ENCODE assay signal across 8 cellular contexts in genomic region chr9:127770905-127771569, GRCh38. TPM values are rescaled to one million over a fixed set of nuclear protein-coding genes. Genes with fewer than 3 reads are reported as not detected.
A peak's percentile ranks its signal among the peaks of the same experiment; 100 is the strongest.
DNase-seq lines count a peak whose midpoint lies in the region; ATAC-seq and TF ChIP-seq lines count a peak whose summit lies in the region.

No MANE protein-coding gene starts in this region.

- H3K4me3 ChIP-seq in BE2C (ENCODE audit: low read depth, low read length): peak overlapping the region; percentile 43

- H3K4me1 Mint-ChIP-seq in activated CD4-positive, alpha-beta T cell treated with anti-CD3 and anti-CD28 coated beads, Interleukin-2, amount 10 ng/mL, durations not matched to agents 24 days and 14 days: peaks cover 58% of the 10 kb centered on the region

- DNase-seq in BE2C (peak; percentile 100), GM19240 (ENCODE audit: insufficient read length, low spot score) (peak; percentile 70), NCI-H510A treated with DMSO at 0.1 percent for 48 hours (lab: John Stamatoyannopoulos, UW) (peak; percentile 96), dedifferentiated amniotic fluid mesenchymal stem cell (ENCODE audit: extremely low spot score) (peak; percentile 88), left lobe of liver (ENCODE audit: low spot score) (peak; percentile 99)
- DNase-seq in activated CD4-positive, alpha-beta T cell treated with anti-CD3 and anti-CD28 coated beads, Interleukin-2, amount 10 ng/mL, durations not matched to agents 24 days and 14 days: peak; percentile 99
- DNase-seq in stimulated activated CD4-positive, alpha-beta T cell treated with anti-CD3 and anti-CD28 coated beads, Interleukin-1b, Interleukin-23, amount 100 ng/mL, for 48 hours: peak; percentile 98

- intact Hi-C loops in activated CD4-positive, alpha-beta T cell treated with anti-CD3 and anti-CD28 coated beads, Interleukin-2, amount 10 ng/mL, durations not matched to agents 24 days and 14 days (cut with micrococcal nuclease): loop anchor here (1.0 to 5.0 kb wide), 5 partner anchors 14 to 159 kb away; partner anchors contain the start of genes FPGS, PTRH1, STXBP1 and TOR2A

- TF ChIP-seq CTCF in BE2C (IDR thresholded peaks at IDR 0.05; ENCODE audit: low read depth, low read length): no peak

- H3K27me3 Mint-ChIP-seq in activated CD4-positive, alpha-beta T cell treated with anti-CD3 and anti-CD28 coated beads, Interleukin-2, amount 10 ng/mL, durations not matched to agents 24 days and 14 days: no peaks in the 10 kb centered on the region

- no peaks in the 10 kb centered on the region for H3K36me3 ChIP-seq in BE2C

- H3K9me3 Mint-ChIP-seq in activated CD4-positive, alpha-beta T cell treated with anti-CD3 and anti-CD28 coated beads, Interleukin-2, amount 10 ng/mL, durations not matched to agents 24 days and 14 days: no peaks in the 10 kb centered on the region

- H3K9me3 ChIP-seq in BE2C: no peaks in the 10 kb centered on the region

- peak overlapping the region; percentile 94 for H3K27ac Mint-ChIP-seq in activated CD4-positive, alpha-beta T cell treated with anti-CD3 and anti-CD28 coated beads, Interleukin-2, amount 10 ng/mL, durations not matched to agents 24 days and 14 days

- no peaks in the 10 kb centered on the region for H3K27me3 ChIP-seq in BE2C

- peaks cover 44% of the 10 kb centered on the region for H3K36me3 Mint-ChIP-seq in activated CD4-positive, alpha-beta T cell treated with anti-CD3 and anti-CD28 coated beads, Interleukin-2, amount 10 ng/mL, durations not matched to agents 24 days and 14 days (ENCODE audit: low read depth)

- ATAC-seq in HG03442 (IDR thresholded peaks at IDR 0.05; ENCODE audit: unreplicated experiment) (peak; percentile 85), left lobe of liver (peak; percentile 98)

- H3K4me1 ChIP-seq in BE2C: peaks cover 9% of the 10 kb centered on the region

- H3K4me3 Mint-ChIP-seq in activated CD4-positive, alpha-beta T cell treated with anti-CD3 and anti-CD28 coated beads, Interleukin-2, amount 10 ng/mL, durations not matched to agents 24 days and 14 days: peak overlapping the region; percentile 93

RNA-seq across cellular contexts. Expression of gene SH2D3C, which starts 7.4 kb away (rescaled TPM):
- 12.5 TPM for polyA plus RNA-seq in BE2C (2012; ENCODE audit: insufficient read depth, insufficient read length, low read depth)
- 22.2 and 23.3 TPM in 2 replicates for total RNA-seq in activated CD4-positive, alpha-beta T cell treated with anti-CD3 and anti-CD28 coated beads, Interleukin-2, amount 10 ng/mL, durations not matched to agents 24 days and 14 days
- 3.4 TPM for total RNA-seq in left lobe of liver

RNA-seq across cellular contexts. Expression of gene CDK9, which starts 14.8 kb away (rescaled TPM):
- polyA plus RNA-seq in BE2C (2012; ENCODE audit: insufficient read depth, insufficient read length, low read depth): 167 TPM
- 79.1 and 96.4 TPM in 2 replicates for total RNA-seq in activated CD4-positive, alpha-beta T cell treated with anti-CD3 and anti-CD28 coated beads, Interleukin-2, amount 10 ng/mL, durations not matched to agents 24 days and 14 days
- total RNA-seq in left lobe of liver: 55.5 TPM

RNA-seq across cellular contexts. Expression of gene FPGS, which starts 31.6 kb away (rescaled TPM):
- 75.4 TPM for polyA plus RNA-seq in BE2C (2012; ENCODE audit: insufficient read depth, insufficient read length, low read depth)
- total RNA-seq in activated CD4-positive, alpha-beta T cell treated with anti-CD3 and anti-CD28 coated beads, Interleukin-2, amount 10 ng/mL, durations not matched to agents 24 days and 14 days: 126 and 128 TPM in 2 replicates
- total RNA-seq in left lobe of liver: 82.9 TPM

RNA-seq across cellular contexts. Expression of gene TOR2A, which starts 35.9 kb away (rescaled TPM):
- polyA plus RNA-seq in BE2C (2012; ENCODE audit: insufficient read depth, insufficient read length, low read depth): 33.8 TPM
- 20.4 and 21.4 TPM in 2 replicates for total RNA-seq in activated CD4-positive, alpha-beta T cell treated with anti-CD3 and anti-CD28 coated beads, Interleukin-2, amount 10 ng/mL, durations not matched to agents 24 days and 14 days
- total RNA-seq in left lobe of liver: 7.4 TPM

RNA-seq across cellular contexts. Expression of gene TTC16, which starts 55.2 kb away (rescaled TPM):
- 0.28 TPM for polyA plus RNA-seq in BE2C (2012; ENCODE audit: insufficient read depth, insufficient read length, low read depth)
- total RNA-seq in activated CD4-positive, alpha-beta T cell treated with anti-CD3 and anti-CD28 coated beads, Interleukin-2, amount 10 ng/mL, durations not matched to agents 24 days and 14 days: not detected in 2 replicates
- total RNA-seq in left lobe of liver: not detected

Comparison
In these comparisons a context has a peak if more than half of its experiments do, and no peak if none do; other contexts are left out.
1. Peak in every context shown above with its lines: DNase-seq, ATAC-seq and H3K4me3 ChIP-seq.